Comparison of ENCODE assay signal across 8 cellular contexts in genomic region chr19:37654833-37655688, GRCh38. TPM values are rescaled to one million over a fixed set of nuclear protein-coding genes. Genes with fewer than 3 reads are reported as not detected.
DNase-seq lines count a peak whose midpoint lies in the region; ATAC-seq and TF ChIP-seq lines count a peak whose summit lies in the region.

Gene ZFP30, minus strand, starts transcription at chr19:37655465. Its CDS starts 7,643 bp downstream, at chr19:37647822.

- TF ChIP-seq POLR2A in GM18526 (IDR thresholded peaks at IDR 0.05; ENCODE audit: extremely low read depth, insufficient read length) = peak; percentile 39

- H3K4me1 ChIP-seq in duodenal mucosa (ENCODE audit: control insufficient read depth in 1 of 2, insufficient read depth in 2 of 2, low read length in 2 of 2) = peaks cover 11 to 15% of the 10 kb centered on the region in 2 donors
- H3K4me1 ChIP-seq in lower lobe of right lung = peaks cover 23% of the 10 kb centered on the region

- no peak for TF ChIP-seq CTCF in lower lobe of right lung (IDR thresholded peaks at IDR 0.05)

- DNase-seq in 8988T = peak; percentile 93
- DNase-seq in NCI-H345 (lab: John Stamatoyannopoulos, UW) = peak; percentile 98
- peak; percentile 71 to 76 for DNase-seq in activated CD4-positive, alpha-beta T cell treated with anti-CD3 and anti-CD28 coated beads, Interleukin-2, amount 50 U/mL, for 4 hours
- DNase-seq in lower lobe of right lung = peak; percentile 91
- peak; percentile 74 to 76 for DNase-seq in stimulated activated CD4-positive, alpha-beta T cell treated with anti-CD3 and anti-CD28 coated beads, Interleukin-4, amount 100 ng/mL, for 4 hours

- H3K27me3 ChIP-seq in duodenal mucosa (ENCODE audit: control insufficient read depth in 1 of 2, insufficient read depth in 2 of 2, low read length in 2 of 2) (no peaks in the 10 kb centered on the region), lower lobe of right lung (ENCODE audit: low read depth) (no peaks in the 10 kb centered on the region)

- peak within 1 kb of the TSS; percentile 82 to 83 for H3K4me3 ChIP-seq in duodenal mucosa (ENCODE audit: low read depth in 1 of 2, low read length in 2 of 2)
- H3K4me3 ChIP-seq in lower lobe of right lung = peak within 1 kb of the TSS; percentile 77

- H3K36me3 ChIP-seq in duodenal mucosa (ENCODE audit: control insufficient read depth in 1 of 2, insufficient read depth in 2 of 2, low read length in 2 of 2) = no peaks in the 10 kb centered on the region
- no peaks in the 10 kb centered on the region for H3K36me3 ChIP-seq in lower lobe of right lung

- H3K27ac ChIP-seq in duodenal mucosa (ENCODE audit: low read depth, low read length) (peak within 1 kb of the TSS; percentile 59), lower lobe of right lung (peak within 1 kb of the TSS; percentile 82)

- peak within 1 kb of the TSS; percentile 62 to 82 for H3K9ac ChIP-seq in duodenal mucosa (ENCODE audit: low read depth in 1 of 2, low read length in 2 of 2)

- H3K9me3 ChIP-seq in duodenal mucosa (ENCODE audit: control insufficient read depth in 1 of 2, low read length in 2 of 2) (no peaks in the 10 kb centered on the region), lower lobe of right lung (no peaks in the 10 kb centered on the region)

- ATAC-seq in HG03064 (IDR thresholded peaks at IDR 0.05; ENCODE audit: low read depth, unreplicated experiment) (peak; percentile 42), lower lobe of right lung (peak; percentile 97 to 98)

- intact Hi-C loops in lower lobe of right lung (cut with DNase I) = no loop called here

RNA-seq across cellular contexts. Expression of gene ZFP30, which starts in this region (rescaled TPM):
- 11.2 TPM for total RNA-seq in lower lobe of right lung

Comparison
In these comparisons a context has a peak if more than half of its experiments do, and no peak if none do; other contexts are left out.
1. Peak in every context shown above with its lines: DNase-seq, ATAC-seq, H3K4me3 ChIP-seq and H3K27ac ChIP-seq.